In the genomic region with DNA sequence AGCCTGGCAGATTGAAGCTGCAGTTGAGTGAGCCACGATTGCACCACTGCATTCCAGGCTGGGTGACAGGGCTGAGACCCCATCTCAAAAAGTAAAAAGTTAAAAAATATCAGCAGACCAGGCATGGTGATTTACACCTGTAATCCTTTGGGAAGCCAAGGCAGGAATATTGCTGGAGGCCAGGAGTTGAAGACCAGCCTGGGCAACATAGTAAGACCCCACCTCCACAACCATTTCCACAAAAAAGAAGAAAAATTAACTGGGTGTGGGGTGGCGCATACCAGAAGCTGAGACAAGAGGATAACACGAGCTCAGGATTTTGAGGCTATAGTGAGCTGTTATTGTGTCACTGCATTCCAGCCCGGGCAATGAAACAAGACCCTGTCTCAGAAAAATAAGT, we compare ENCODE assay signal across 18 cellular contexts.
DNase-seq lines count a peak whose midpoint lies in the region; TF ChIP-seq lines count a peak whose summit lies in the region.
"Had no signal": no experiment of that assay in that cellular context is flagged by ENCODE, and none has a peak within 500 bp of the region (broad histone marks: within the 10 kb centered on the region; RNA-seq: fewer than 3 reads in every experiment).

No MANE protein-coding gene starts in this region.

- no peak overlapping the region for H3K4me3 ChIP-seq in BLaER1 treated with 17β-estradiol and CSF1 and Interleukin-3, amounts not matched to agents 10 nM and 100 nM
- H3K4me3 ChIP-seq in HEK293 (ENCODE audit: low read depth, low read length) (no peak overlapping the region), choroid plexus epithelial cell (ENCODE audit: low read depth, low read length) (no peak overlapping the region)
- H3K4me3 ChIP-seq: A549, MG63 had no signal

- POLR2A ChIA-PET in HEK293 (lab: Yijun Ruan, JAX): no interaction called here

- peaks cover 15 to 80% (median 61%) of the 10 kb centered on the region in 10 experiments for H3K4me1 ChIP-seq in BLaER1 treated with 17β-estradiol and CSF1 and Interleukin-3, amounts not matched to agents 10 nM and 100 nM
- peaks cover 3% of the 10 kb centered on the region; the same call in 1 of the 2 replicates for H3K4me1 ChIP-seq in HEK293 (ENCODE audit: control insufficient read depth, insufficient read depth, low read length)
- H3K4me1 ChIP-seq: A549 had no signal

- H3K9me3 ChIP-seq in BLaER1 treated with 17β-estradiol and CSF1 and Interleukin-3, amounts not matched to agents 10 nM and 100 nM (replicated peaks in 1 of 11): no peaks in the 10 kb centered on the region
- H3K9me3 ChIP-seq in HEK293 (ENCODE audit: control insufficient read depth, insufficient read depth, low read depth, low read length): no peaks in the 10 kb centered on the region
- H3K9me3 ChIP-seq: MG63 had no signal

- H3K27ac ChIP-seq in BLaER1 treated with 17β-estradiol and CSF1 and Interleukin-3, amounts not matched to agents 10 nM and 100 nM: peak overlapping the region in 1 of 11 experiments; percentile 60; a peak in 1 of 22 replicates
- no peak overlapping the region for H3K27ac ChIP-seq in HEK293 (ENCODE audit: extremely low read depth, low read depth, low read length)
- H3K27ac ChIP-seq in substantia nigra (ENCODE audit: low read depth, low read length, poor library complexity, severe bottlenecking): peak overlapping the region; percentile 28
- H3K27ac ChIP-seq: A549, RWPE1 had no signal

- H3K4me2 ChIP-seq in BLaER1 treated with 17β-estradiol and CSF1 and Interleukin-3, amounts not matched to agents 10 nM and 100 nM: peak overlapping the region; percentile 47 to 87 (median 75); a peak in 21 of 22 replicates
- H3K4me2 ChIP-seq: A549 had no signal

- H3K36me3 ChIP-seq in BLaER1 treated with 17β-estradiol and CSF1 and Interleukin-3, amounts not matched to agents 10 nM and 100 nM: no peaks in the 10 kb centered on the region
- no peaks in the 10 kb centered on the region; a peak in 1 of 3 replicates for H3K36me3 ChIP-seq in HEK293 (ENCODE audit: control insufficient read depth in 2 of 2, insufficient read depth in 1 of 2, low read length in 2 of 2)
- H3K36me3 ChIP-seq: MG63 had no signal

- no peaks in the 10 kb centered on the region for H4K20me1 ChIP-seq in BLaER1 treated with 17β-estradiol and CSF1 and Interleukin-3, amounts not matched to agents 10 nM and 100 nM

- no peak overlapping the region for H3K9ac ChIP-seq in BLaER1 treated with 17β-estradiol and CSF1 and Interleukin-3, amounts not matched to agents 10 nM and 100 nM

- CTCF ChIA-PET in HEK293 (lab: Yijun Ruan, JAX): interaction anchor here (0.5 to 1.4 kb wide), 5 partner anchors 24 to 648 kb away, joined by 3 to 8 read pairs (median 3); no protein-coding TSS in a partner anchor

- TF ChIP-seq CTCF in HEK293 (tag by site-specific recombination; IDR thresholded peaks at IDR 0.05): no peak
- no peak for TF ChIP-seq CTCF in choroid plexus epithelial cell (conservative IDR thresholded peaks at IDR 0.05; ENCODE audit: low read depth, low read length)

- peaks cover 0 to 26% (median 0%) of the 10 kb centered on the region in 11 experiments; a peak in 6 of 22 replicates for H3K27me3 ChIP-seq in BLaER1 treated with 17β-estradiol and CSF1 and Interleukin-3, amounts not matched to agents 10 nM and 100 nM

- DNase-seq in choroid plexus epithelial cell (ENCODE audit: low read depth) (peak; percentile 25), substantia nigra (lab: John Stamatoyannopoulos, UW) (no peak), NCI-H2107 (lab: John Stamatoyannopoulos, UW) (no peak), amygdala (lab: John Stamatoyannopoulos, UW) (no peak)
- no peak for DNase-seq in activated naive CD4-positive, alpha-beta T cell treated with Interleukin-2 at 50 U/mL for 16 hours
- DNase-seq: Calu3, DMS79 treated with DMSO at 0.1 percent for 48 hours, H7, KG1, MG63, NCI-H1105 treated with DMSO at 0.1 percent for 48 hours, NCI-H146, NCI-H1930, SHP77 had no signal

TF ChIP-seq in HEK293, 187 proteins besides CTCF, POLR2A, EP300 and RAD21:
- no peak for TF ChIP-seq ZNF37A (tag by site-specific recombination; IDR thresholded peaks at IDR 0.05)
- TF ChIP-seq ZNF121 (tag by site-specific recombination; IDR thresholded peaks at IDR 0.05): peak; percentile 94
- TF ChIP-seq ZBTB17 (tag by site-specific recombination; IDR thresholded peaks at IDR 0.05): peak; percentile 37; the same call in 1 of the 2 replicates
- no peak for TF ChIP-seq ZBTB48 (tag by site-specific recombination; IDR thresholded peaks at IDR 0.05)
- TF ChIP-seq, protein P1, sequence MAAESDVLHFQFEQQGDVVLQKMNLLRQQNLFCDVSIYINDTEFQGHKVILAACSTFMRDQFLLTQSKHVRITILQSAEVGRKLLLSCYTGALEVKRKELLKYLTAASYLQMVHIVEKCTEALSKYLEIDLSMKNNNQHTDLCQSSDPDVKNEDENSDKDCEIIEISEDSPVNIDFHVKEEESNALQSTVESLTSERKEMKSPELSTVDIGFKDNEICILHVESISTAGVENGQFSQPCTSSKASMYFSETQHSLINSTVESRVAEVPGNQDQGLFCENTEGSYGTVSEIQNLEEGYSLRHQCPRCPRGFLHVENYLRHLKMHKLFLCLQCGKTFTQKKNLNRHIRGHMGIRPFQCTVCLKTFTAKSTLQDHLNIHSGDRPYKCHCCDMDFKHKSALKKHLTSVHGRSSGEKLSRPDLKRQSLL (tag by site-specific recombination; IDR thresholded peaks at IDR 0.05): no peak
